Comparison of ENCODE assay signal across 28 cellular contexts in the genomic region with DNA sequence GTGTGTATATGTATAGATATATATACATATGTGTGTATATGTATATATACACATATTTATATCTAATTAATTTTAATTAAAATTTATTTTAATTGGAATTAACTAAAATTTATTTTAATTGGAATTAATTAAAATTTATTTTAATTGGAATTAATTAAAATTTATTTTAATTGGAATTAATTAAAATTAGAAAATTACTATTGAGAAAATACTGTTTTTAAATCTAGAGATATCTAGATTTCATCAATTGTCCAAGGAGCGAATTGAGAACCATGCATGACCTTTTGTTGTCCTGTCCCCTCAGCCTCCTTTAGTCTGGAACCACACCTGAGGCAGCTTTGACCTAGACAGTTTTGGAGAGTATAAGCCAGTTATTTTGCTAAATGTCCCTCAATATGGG. TPM values are rescaled to one million over a fixed set of nuclear protein-coding genes. Genes with fewer than 3 reads are reported as not detected.
"Had no signal": no experiment of that assay in that cellular context is flagged by ENCODE, and none has a peak within 500 bp of the region (broad histone marks: within the 10 kb centered on the region; RNA-seq: fewer than 3 reads in every experiment).

No MANE protein-coding gene starts in this region.

- ATAC-seq: activated CD4-positive, CD25-positive, alpha-beta regulatory T cell treated with anti-CD3 and anti-CD28 coated beads, Interleukin-2, amount 50 U/mL, for 24 hours; activated CD8-positive, alpha-beta T cell treated with anti-CD3 and anti-CD28 coated beads for 36 hours; Right ventricle myocardium inferior; T-cell had no signal

- DNase-seq: activated CD4-positive, alpha-beta T cell treated with anti-CD3 and anti-CD28 coated beads for 4 hours; activated CD8-positive, alpha-beta memory T cell treated with anti-CD3 and anti-CD28 coated beads, Interleukin-2, amount 50 U/mL, for 48 hours; activated CD8-positive, alpha-beta T cell treated with anti-CD3 and anti-CD28 coated beads for 36 hours; activated naive CD4-positive, alpha-beta T cell treated with anti-CD3 and anti-CD28 coated beads, Interleukin-2, amount 50 U/mL, for 16 hours; activated naive CD8-positive, alpha-beta T cell treated with anti-CD3 and anti-CD28 coated beads, Interleukin-2, amount 10 ng/mL, durations not matched to agents 7 days and 5 days; activated T-cell treated with anti-CD3 and anti-CD28 coated beads, Interleukin-2, amount 50 U/mL, for 1 hour; adrenal gland; aorta; central memory CD4-positive, alpha-beta T cell; KG1; NCI-H1092; NCI-H1417 treated with DMSO at 0.1 percent for 48 hours; NCI-H1694; NCI-H2029; NCI-H2107; NCI-H2227 treated with DMSO at 0.1 percent for 48 hours; NCI-H526; NCI-H82; RPMI8226; T-cell; T-helper 2 cell; WERI-Rb-1 had no signal

- H3K27ac ChIP-seq: adrenal gland, breast epithelium, SK-N-MC, WERI-Rb-1 had no signal

RNA-seq across cellular contexts. Expression of gene MOBP, which starts 1.8 kb away (rescaled TPM):
- total RNA-seq: activated CD8-positive, alpha-beta T cell treated with anti-CD3 and anti-CD28 coated beads for 36 hours; activated naive CD8-positive, alpha-beta T cell treated with anti-CD3 and anti-CD28 coated beads, Interleukin-2, amount 10 ng/mL, durations not matched to agents 7 days and 5 days; NCI-H460; OCI-LY7; Right ventricle myocardium inferior had no signal
